ENCODE assay signal across 24 cellular contexts in the genomic region with DNA sequence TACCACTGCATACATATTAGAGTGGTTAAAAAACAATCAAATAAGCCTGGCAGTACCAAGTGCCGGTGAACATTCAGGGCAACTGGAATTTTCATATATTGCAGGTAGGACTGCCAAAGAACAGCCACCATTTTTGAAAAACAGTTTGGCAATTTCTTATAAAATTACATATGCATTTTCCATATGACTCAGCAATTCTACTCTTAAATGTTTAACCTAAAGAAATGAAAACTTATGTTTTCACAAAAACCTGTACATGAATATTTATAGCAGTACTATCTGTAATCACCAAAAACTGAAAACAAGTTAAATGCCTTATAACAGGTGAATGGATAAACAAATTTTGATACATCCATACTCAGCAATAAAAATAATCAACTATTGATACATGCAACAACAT. TPM values are rescaled to one million over a fixed set of nuclear protein-coding genes. Genes with fewer than 3 reads are reported as not detected.
DNase-seq lines count a peak whose midpoint lies in the region; ATAC-seq, FAIRE-seq and TF ChIP-seq lines count a peak whose summit lies in the region.
"Had no signal": no experiment of that assay in that cellular context is flagged by ENCODE, and none has a peak within 500 bp of the region (broad histone marks: within the 10 kb centered on the region; RNA-seq: fewer than 3 reads in every experiment).

No MANE protein-coding gene starts in this region.

- H3K4me1 ChIP-seq in A549, result no peaks in the 10 kb centered on the region
- no peaks in the 10 kb centered on the region for H3K4me1 ChIP-seq in K562 (replicated peaks in 1 of 2; ENCODE audit: control insufficient read depth in 2 of 2, insufficient read depth in 2 of 2, low read length in 2 of 2)
- H3K4me1 ChIP-seq: BE2C, BLaER1, Caco-2 had no signal

- H3K27ac ChIP-seq in A549, result no peak overlapping the region
- H3K27ac ChIP-seq in K562 (ENCODE audit: extremely low read depth, low read depth, low read length), result no peak overlapping the region
- H3K27ac ChIP-seq: 22Rv1, BLaER1 had no signal

- intact Hi-C loops in K562 (cut with micrococcal nuclease), result no loop called here

- ATAC-seq in A549 (no peak), K562 (no peak)

- H3K4me3 ChIP-seq in A549, result no peak overlapping the region
- H3K4me3 ChIP-seq in K562, result no peak overlapping the region
- H3K4me3 ChIP-seq: BLaER1 had no signal

- BruUV-seq in K562 (replicated peaks; lab: Mats Ljungman, UMichigan), result no TSS peak

- H4K20me1 ChIP-seq in K562 (replicated peaks; ENCODE audit: control insufficient read depth, insufficient read depth, low read length), result no peaks in the 10 kb centered on the region
- H4K20me1 ChIP-seq: BLaER1 had no signal

- H3K9me3 ChIP-seq in A549 (no peaks in the 10 kb centered on the region), K562 (replicated peaks; ENCODE audit: control insufficient read depth, insufficient read depth, low read depth, low read length) (no peaks in the 10 kb centered on the region)
- H3K9me3 ChIP-seq: BE2C, BLaER1, Caco-2 had no signal

- TF ChIP-seq POLR2A in A549 (IDR thresholded peaks at IDR 0.05; ENCODE audit: low read length), result no peak
- no peak for TF ChIP-seq POLR2A in K562 (conservative IDR thresholded peaks at IDR 0.05)

- no peaks in the 10 kb centered on the region for H3K79me2 ChIP-seq in K562 (ENCODE audit: control insufficient read depth, insufficient read depth, low read length)

- TF ChIP-seq CTCF in A549 (IDR thresholded peaks at IDR 0.05) (no peak), K562 (IDR thresholded peaks at IDR 0.05 in 2 of 3, conservative IDR thresholded peaks at IDR 0.05 in 1 of 3; ENCODE audit: insufficient read depth in 2 of 3, low read depth in 1 of 3, low read length in 3 of 3) (no peak)

- H3K9ac ChIP-seq in K562 (ENCODE audit: insufficient read depth in 1 of 2, low read depth in 2 of 2, low read length in 2 of 2), result no peak overlapping the region
- H3K9ac ChIP-seq: BLaER1 had no signal

- DNase-seq in NCI-H526 treated with DMSO at 0.1 percent for 48 hours (lab: John Stamatoyannopoulos, UW), result peak; percentile 1
- DNase-seq in NCI-H526 (lab: John Stamatoyannopoulos, UW), result no peak
- no peak for DNase-seq in A549 (ENCODE audit: low read depth in 1 of 2, low spot score in 1 of 2)
- DNase-seq in K562 (ENCODE audit: extremely low read depth in 1 of 4, low spot score in 3 of 4), result no peak
- DNase-seq in NK-92 treated with Interleukin-12 subunit alpha and Interleukin-12 subunit beta, amount 100 ng/mL, for 24 hours (lab: John Stamatoyannopoulos, UW), result no peak
- DNase-seq: ACHN; BE2C; C1 segment of cervical spinal cord; Caco-2; Calu3; CD4-positive, alpha-beta memory T cell; CD4-positive, CD25-positive, alpha-beta regulatory T cell; CD8-positive, alpha-beta memory T cell; DMS79 treated with DMSO at 0.1 percent for 48 hours; GF-D8 had no signal

- FAIRE-seq in A549 (lab: Jason Lieb, UNC), result no peak
- FAIRE-seq in K562 (lab: Jason Lieb, UNC), result no peak
- FAIRE-seq: D721Med, G401.6, GM12891 had no signal

- POLR2A ChIA-PET in A549 (lab: Yijun Ruan, JAX), result no interaction called here
- POLR2A ChIA-PET in K562 (lab: Yijun Ruan, JAX), result interaction anchor here (1.0 kb wide), 1 partner anchor 14 kb away, joined by 3 read pairs; no protein-coding TSS in a partner anchor

- TF ChIP-seq EP300 in A549 (IDR thresholded peaks at IDR 0.05), result no peak
- TF ChIP-seq EP300 in K562 (IDR thresholded peaks at IDR 0.05; ENCODE audit: low read length), result no peak

- CTCF ChIA-PET in A549 (lab: Yijun Ruan, JAX) (no interaction called here), K562 (lab: Yijun Ruan, JAX; ENCODE audit: low intra/inter-chr PET ratio) (no interaction called here)

- H3K4me2 ChIP-seq in A549, result no peak overlapping the region
- no peak overlapping the region for H3K4me2 ChIP-seq in K562 (ENCODE audit: insufficient read depth, low read length)
- H3K4me2 ChIP-seq: BLaER1 had no signal

- H3K27me3 ChIP-seq in K562 (ENCODE audit: control insufficient read depth in 2 of 2, insufficient read depth in 2 of 2, low read length in 2 of 2), result no peaks in the 10 kb centered on the region; a peak in 1 of 5 replicates
- H3K27me3 ChIP-seq: BE2C, BLaER1 had no signal

- in situ Hi-C loops in K562 (cut with MboI), result no loop called here

- TF ChIP-seq RAD21 in A549 (conservative IDR thresholded peaks at IDR 0.05 in 1 of 2, IDR thresholded peaks at IDR 0.05 in 1 of 2), result no peak
- TF ChIP-seq RAD21 in K562 (CRISPR knock-in tag; conservative IDR thresholded peaks at IDR 0.05 in 1 of 2, IDR thresholded peaks at IDR 0.05 in 1 of 2), result no peak

- no peak overlapping the region for H2AFZ ChIP-seq in K562 (ENCODE audit: low read depth, low read length)

- 100% methylated on average over 1 of the region's 1 CpG for WGBS in A549 (ENCODE audit: missing lambda C conversion rate)
- WGBS in K562 (ENCODE audit: insufficient coverage, low coverage, missing lambda C conversion rate), result 4% methylated on average over 1 of the region's 1 CpG

- no peaks in the 10 kb centered on the region for H3K36me3 ChIP-seq in K562 (ENCODE audit: control insufficient read depth, insufficient read depth, low read length)
- H3K36me3 ChIP-seq: BE2C, BLaER1 had no signal

- H3K9me1 ChIP-seq in K562 (ENCODE audit: control insufficient read depth, insufficient read depth, low read length), result no peaks in the 10 kb centered on the region

TF ChIP-seq in A549, 52 proteins besides CTCF, POLR2A, EP300 and RAD21:
- TF ChIP-seq, protein P1, sequence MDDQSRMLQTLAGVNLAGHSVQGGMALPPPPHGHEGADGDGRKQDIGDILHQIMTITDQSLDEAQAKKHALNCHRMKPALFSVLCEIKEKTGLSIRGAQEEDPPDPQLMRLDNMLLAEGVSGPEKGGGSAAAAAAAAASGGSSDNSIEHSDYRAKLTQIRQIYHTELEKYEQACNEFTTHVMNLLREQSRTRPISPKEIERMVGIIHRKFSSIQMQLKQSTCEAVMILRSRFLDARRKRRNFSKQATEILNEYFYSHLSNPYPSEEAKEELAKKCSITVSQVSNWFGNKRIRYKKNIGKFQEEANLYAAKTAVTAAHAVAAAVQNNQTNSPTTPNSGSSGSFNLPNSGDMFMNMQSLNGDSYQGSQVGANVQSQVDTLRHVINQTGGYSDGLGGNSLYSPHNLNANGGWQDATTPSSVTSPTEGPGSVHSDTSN (IDR thresholded peaks at IDR 0.05), result no peak
- TF ChIP-seq HOXA7 (CRISPR knock-in tag; IDR thresholded peaks at IDR 0.05), result no peak
- no peak for TF ChIP-seq TP53 (CRISPR knock-in tag; IDR thresholded peaks at IDR 0.05)
- no peak for TF ChIP-seq ZNF302 (CRISPR knock-in tag; IDR thresholded peaks at IDR 0.05)
- TF ChIP-seq ZFP36 (IDR thresholded peaks at IDR 0.05; ENCODE audit: borderline replicate concordance, partially characterized antibody), result no peak
- TF ChIP-seq JUN (IDR thresholded peaks at IDR 0.05), result no peak
- TF ChIP-seq MAFK (IDR thresholded peaks at IDR 0.05; ENCODE audit: partially characterized antibody), result peak; percentile 81

TF ChIP-seq in K562, 482 proteins besides CTCF, POLR2A, EP300 and RAD21:
- peak; percentile 40; the same call in 1 of the 2 replicates for TF ChIP-seq NFE2 (IDR thresholded peaks at IDR 0.05; ENCODE audit: low read depth)
- TF ChIP-seq GABPB2 (CRISPR knock-in tag; conservative IDR thresholded peaks at IDR 0.05), result no peak
- peak; percentile 65 for TF ChIP-seq NFE2L1 (tag; IDR thresholded peaks at IDR 0.05; ENCODE audit: borderline replicate concordance, low read depth)
- no peak for TF ChIP-seq TOE1 (IDR thresholded peaks at IDR 0.05; ENCODE audit: borderline replicate concordance)
- no peak for TF ChIP-seq TOE1 (CRISPR knock-in tag; IDR thresholded peaks at IDR 0.05; ENCODE audit: borderline replicate concordance, low read depth)
- no peak for TF ChIP-seq BRF1 (IDR thresholded peaks at IDR 0.05; ENCODE audit: borderline replicate concordance, extremely low read depth, insufficient read length)
- TF ChIP-seq ZNF316 (IDR thresholded peaks at IDR 0.05), result peak; percentile 86
- no peak for TF ChIP-seq HIVEP1 (CRISPR knock-in tag; IDR thresholded peaks at IDR 0.05)
- peak; percentile 56; the same call in 1 of the 2 replicates for TF ChIP-seq MAFK (IDR thresholded peaks at IDR 0.05; ENCODE audit: low read length)
- peak; percentile 72 for TF ChIP-seq C11orf30 (IDR thresholded peaks at IDR 0.05; ENCODE audit: low read depth)
- peak; percentile 84 for TF ChIP-seq MAFG (tag; conservative IDR thresholded peaks at IDR 0.05)
- peak; percentile 64; the same call in 1 of the 2 replicates for TF ChIP-seq MAFF (IDR thresholded peaks at IDR 0.05; ENCODE audit: low read length)
- TF ChIP-seq NEUROD1 (IDR thresholded peaks at IDR 0.05; ENCODE audit: borderline replicate concordance, low read depth, low read length, partially characterized antibody), result no peak

RNA-seq across cellular contexts. Expression of a gene that starts 39.9 kb away (rescaled TPM):
- polyA plus RNA-seq in A549 (2011; rRNA removed), result 0.01 and 0.03 TPM in 2 replicates
- polyA plus RNA-seq in A549 (2012; cell fraction: cytosol; rRNA removed), result not detected in 2 replicates
- polyA plus RNA-seq in A549 (2012; cell fraction: nucleus; rRNA removed), result not detected in 2 replicates
- polyA plus RNA-seq in A549 (2017; fragmentation: RNase III; extraction: RNeasy Plus Mini Kit Qiagen cat#74134 plus additional on column Dnase treatment), result 0.03 TPM in 1 of 3 replicates, not detected in the others
- polyA minus RNA-seq in A549 (2011; rRNA and poly(A)+ RNA removed), result 0.05 TPM in 1 of 2 replicates, not detected in the other
- total RNA-seq in K562 (2011; cell fraction: chromatin; rRNA removed; ENCODE audit: low replicate concordance), result not detected in 2 replicates
- not detected in 2 replicates for total RNA-seq in K562 (2011; cell fraction: nucleolus; rRNA removed)
- total RNA-seq in K562 (2011; cell fraction: nucleoplasm; rRNA removed), result not detected in 2 replicates
- not detected in 2 replicates for total RNA-seq in K562 (2014; rRNA removed)
- not detected in 2 replicates for total RNA-seq in K562 (2014; rRNA removed; fragmentation: Illumina TruSeq; extraction: Trizol)
- total RNA-seq in K562 (2015; rRNA removed; fragmentation: Illumina TruSeq; extraction: Trizol), result not detected in 2 replicates
- total RNA-seq in K562 (2021), result not detected in 2 replicates
- polyA plus RNA-seq in K562 (2011; rRNA removed), result not detected in 2 replicates
- polyA plus RNA-seq in K562 (2011; cell fraction: cytosol; rRNA removed), result not detected in 2 replicates
- not detected in 2 replicates for polyA plus RNA-seq in K562 (2011; cell fraction: nucleus; rRNA removed)
- not detected in 2 replicates for polyA plus RNA-seq in K562 (2012)
- polyA plus RNA-seq in K562 (2014; fragmentation: Illumina TruSeq; extraction: Trizol), result not detected in 2 replicates
- polyA plus RNA-seq in K562 (2014; fragmentation: Nextera tagmentation; extraction: Ambion mirVana), result not detected
- polyA plus RNA-seq in K562 (2014; rRNA removed), result not detected in 2 replicates
- polyA minus RNA-seq in K562 (2011; rRNA and poly(A)+ RNA removed), result not detected in 2 replicates
- not detected in 2 replicates for polyA minus RNA-seq in K562 (2011; cell fraction: cytosol; rRNA and poly(A)+ RNA removed)
- polyA minus RNA-seq in K562 (2011; cell fraction: nucleus; rRNA and poly(A)+ RNA removed), result not detected in 2 replicates
- total RNA-seq: A172; A673; Caco-2; Calu3; CD4-positive, alpha-beta memory T cell; CD4-positive, CD25-positive, alpha-beta regulatory T cell; CD8-positive, alpha-beta memory T cell had no signal
- polyA plus RNA-seq: AG04450; CD14-positive monocyte; CD4-positive, alpha-beta memory T cell; CD4-positive, CD25-positive, alpha-beta regulatory T cell; CD8-positive, alpha-beta memory T cell had no signal
